8 cellular contexts compared by ENCODE assay signal in the genomic region with DNA sequence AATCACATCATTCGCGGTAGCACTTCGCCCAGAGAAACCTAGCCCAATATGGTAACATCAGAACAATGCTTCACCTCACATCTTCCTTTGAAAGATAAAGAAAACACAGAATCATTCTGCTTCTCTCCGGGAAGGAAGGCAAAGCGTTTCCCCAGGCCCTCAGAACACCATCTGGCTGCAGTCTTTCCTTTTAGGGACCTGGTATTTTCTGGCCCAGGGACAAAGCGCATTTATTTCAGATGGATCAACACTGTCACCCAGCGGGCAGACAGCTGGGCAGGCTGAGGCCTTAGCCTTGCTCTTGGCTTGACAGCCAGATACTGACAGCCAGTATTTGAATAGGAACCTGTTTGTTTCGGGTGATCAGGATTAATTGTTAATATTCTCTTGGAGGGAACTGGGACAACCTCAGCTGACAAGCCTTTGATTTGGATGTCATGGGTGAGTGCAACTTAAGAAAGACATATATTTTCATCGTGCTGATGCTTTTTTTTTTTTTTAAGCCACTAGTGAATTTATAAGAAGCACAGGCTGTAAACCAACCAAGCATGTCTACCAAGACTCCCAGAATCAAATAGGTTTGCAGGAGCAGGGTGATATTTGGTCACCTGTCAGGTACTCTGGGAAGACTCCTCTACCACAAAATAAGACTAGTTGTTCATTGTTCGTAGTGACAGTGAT.
DNase-seq lines count a peak whose midpoint lies in the region; ATAC-seq and TF ChIP-seq lines count a peak whose summit lies in the region.

No MANE protein-coding gene starts in this region.

- H3K4me1 ChIP-seq in H9 (ENCODE audit: insufficient read depth, low read length) = no peaks in the 10 kb centered on the region
- H3K4me1 ChIP-seq in testis = no peaks in the 10 kb centered on the region

- H2BK12ac ChIP-seq in H9 (ENCODE audit: insufficient read length, low read depth, low read length) = no peak overlapping the region

- H3K79me2 ChIP-seq in H9 (ENCODE audit: insufficient read depth, low read length) = no peaks in the 10 kb centered on the region

- no peak overlapping the region for H4K91ac ChIP-seq in H9 (ENCODE audit: insufficient read length, low read depth, low read length)

- H2BK15ac ChIP-seq in H9 (ENCODE audit: low read depth, low read length) = no peak overlapping the region

- no peak for TF ChIP-seq POLR2A in testis (IDR thresholded peaks at IDR 0.05)

- H3K9me3 ChIP-seq in H9 (ENCODE audit: control insufficient read depth, low read depth, low read length) = no peaks in the 10 kb centered on the region
- H3K9me3 ChIP-seq in testis = no peaks in the 10 kb centered on the region

- no peak overlapping the region for H3K4me2 ChIP-seq in H9 (ENCODE audit: insufficient read depth, insufficient read length, low read length)

- TF ChIP-seq CTCF in H9 (conservative IDR thresholded peaks at IDR 0.05) = peak; percentile 92
- peak; percentile 86 for TF ChIP-seq CTCF in coronary artery (IDR thresholded peaks at IDR 0.05)
- peak; percentile 62 to 68 (median 64) for TF ChIP-seq CTCF in testis (IDR thresholded peaks at IDR 0.05)
- no peak for TF ChIP-seq CTCF in activated CD8-positive, alpha-beta T cell treated with anti-CD3 and anti-CD28 coated beads for 36 hours (IDR thresholded peaks at IDR 0.05)

- H2BK5ac ChIP-seq in H9 (ENCODE audit: insufficient read length, low read length) = no peak overlapping the region

- no peak overlapping the region for H2AK5ac ChIP-seq in H9 (ENCODE audit: insufficient read length, low read length)

- POLR2A ChIA-PET in activated CD8-positive, alpha-beta T cell treated with anti-CD3 and anti-CD28 coated beads for 36 hours (lab: Charles Lee) = interaction anchor here (1.7 kb wide), 1 partner anchor 138 kb away, joined by 4 read pairs; a partner anchor contains a TSS

- H3K56ac ChIP-seq in H9 (ENCODE audit: insufficient read length, low read depth, low read length) = no peak overlapping the region

- H3K4me1 Mint-ChIP-seq in H9 = peaks cover 14 to 15% of the 10 kb centered on the region in 2 experiments
- H3K4me1 Mint-ChIP-seq in activated CD8-positive, alpha-beta T cell treated with anti-CD3 and anti-CD28 coated beads for 36 hours (ENCODE audit: low read depth) = peaks cover 4% of the 10 kb centered on the region

- H3K23ac ChIP-seq in H9 (ENCODE audit: insufficient read length, low read depth, low read length) = no peak overlapping the region

- H3K27me3 Mint-ChIP-seq in H9 (ENCODE audit: low read depth) = no peaks in the 10 kb centered on the region
- no peaks in the 10 kb centered on the region for H3K27me3 Mint-ChIP-seq in activated CD8-positive, alpha-beta T cell treated with anti-CD3 and anti-CD28 coated beads for 36 hours

- H3K27me3 ChIP-seq in H9 (ENCODE audit: insufficient read depth, low read length) (no peaks in the 10 kb centered on the region), layer of hippocampus (ENCODE audit: control insufficient read depth, insufficient read depth, low read length) (no peaks in the 10 kb centered on the region), testis (no peaks in the 10 kb centered on the region)

- intact Hi-C loops in testis (cut with DNase I; ENCODE audit: low total_unique reads) = no loop called here
- intact Hi-C loops in activated CD8-positive, alpha-beta T cell treated with anti-CD3 and anti-CD28 coated beads for 36 hours (cut with micrococcal nuclease) = no loop called here

- no peaks in the 10 kb centered on the region for H3K9me3 Mint-ChIP-seq in H9
- no peaks in the 10 kb centered on the region for H3K9me3 Mint-ChIP-seq in activated CD8-positive, alpha-beta T cell treated with anti-CD3 and anti-CD28 coated beads for 36 hours

- no peak overlapping the region for H2BK120ac ChIP-seq in H9 (ENCODE audit: low read depth, low read length, poor library complexity, severe bottlenecking)

- H3K36me3 ChIP-seq in testis (ENCODE audit: low read depth, missing control alignments) = no peaks in the 10 kb centered on the region

- peak overlapping the region; percentile 14 to 97 (median 91) for H3K27ac Mint-ChIP-seq in H9
- H3K27ac Mint-ChIP-seq in activated CD8-positive, alpha-beta T cell treated with anti-CD3 and anti-CD28 coated beads for 36 hours = no peak overlapping the region

- no peak overlapping the region for H4K8ac ChIP-seq in H9 (replicated peaks; ENCODE audit: insufficient read length, low read depth, low read length)

- no peaks in the 10 kb centered on the region for H4K20me1 ChIP-seq in H9 (ENCODE audit: control insufficient read depth, insufficient read depth, insufficient read length)

- no peaks in the 10 kb centered on the region for H3K23me2 ChIP-seq in H9 (ENCODE audit: insufficient read length, low read depth, low read length, poor library complexity, severe bottlenecking)

- no peak overlapping the region for H2AFZ ChIP-seq in H9 (ENCODE audit: low read length)

- no peak overlapping the region; a peak in 1 of 5 replicates for H3K4me3 Mint-ChIP-seq in H9
- no peak overlapping the region for H3K4me3 Mint-ChIP-seq in activated CD8-positive, alpha-beta T cell treated with anti-CD3 and anti-CD28 coated beads for 36 hours

- H3T11ph ChIP-seq in H9 (ENCODE audit: low read length) = no peak overlapping the region

- no peak for ATAC-seq in GM18502 (IDR thresholded peaks at IDR 0.05; ENCODE audit: poor library complexity, unreplicated experiment)
- ATAC-seq in activated CD8-positive, alpha-beta T cell treated with anti-CD3 and anti-CD28 coated beads for 36 hours = no peak

- H4K5ac ChIP-seq in H9 (ENCODE audit: insufficient read length, low read depth, low read length) = no peak overlapping the region

- no peaks in the 10 kb centered on the region for H3K36me3 Mint-ChIP-seq in H9 (ENCODE audit: insufficient read depth in 1 of 3, low read depth in 3 of 3)
- H3K36me3 Mint-ChIP-seq in activated CD8-positive, alpha-beta T cell treated with anti-CD3 and anti-CD28 coated beads for 36 hours (ENCODE audit: low read depth) = no peaks in the 10 kb centered on the region

- H3K27ac ChIP-seq in H9 (ENCODE audit: insufficient read length, low read depth, low read length) (peak overlapping the region; percentile 14), coronary artery (peak overlapping the region; percentile 55 to 79), layer of hippocampus (ENCODE audit: low read depth, low read length) (peak overlapping the region; percentile 35), testis (peak overlapping the region; percentile 1 to 41)

- H3K9ac ChIP-seq in H9 (ENCODE audit: extremely low read depth, insufficient read length, low read length) = no peak overlapping the region

- no peak overlapping the region for H2BK20ac ChIP-seq in H9 (ENCODE audit: low read depth, low read length, poor library complexity, severe bottlenecking)

- H3K4me3 ChIP-seq in coronary artery (peak overlapping the region; percentile 27), testis (no peak overlapping the region)

- H3K4ac ChIP-seq in H9 (ENCODE audit: low read depth, low read length) = no peak overlapping the region

- CTCF ChIA-PET in activated CD8-positive, alpha-beta T cell treated with anti-CD3 and anti-CD28 coated beads for 36 hours (lab: Charles Lee) = interaction anchor here (1.1 kb wide), 1 partner anchor 220 kb away, joined by 3 read pairs; no protein-coding TSS in a partner anchor

- no peak overlapping the region for H3K18ac ChIP-seq in H9 (ENCODE audit: insufficient read length, low read depth, low read length)

- no peaks in the 10 kb centered on the region for H3K79me1 ChIP-seq in H9 (ENCODE audit: insufficient read depth, low read depth, low read length, poor library complexity, severe bottlenecking)

- peak; percentile 91 for DNase-seq in H9
- DNase-seq in NCI-H774 (lab: John Stamatoyannopoulos, UW) = peak; percentile 84
- DNase-seq in coronary artery (ENCODE audit: low spot score) = peak; percentile 84
- DNase-seq in testis = peak; percentile 90
- no peak for DNase-seq in activated CD8-positive, alpha-beta T cell treated with anti-CD3 and anti-CD28 coated beads for 36 hours
- no peak for DNase-seq in stimulated activated CD4-positive, alpha-beta T cell treated with anti-CD3 and anti-CD28 coated beads, Interleukin-1b, Interleukin-23, amount 100 ng/mL, for 48 hours

- WGBS in H9 (ENCODE audit: extremely low coverage, insufficient read length, low lambda C conversion rate) = no CpG with 5 or more reads among the region's 10 CpGs
- WGBS in testis, 2 donors = 36 to 51% methylated on average over 10 of the region's 10 CpGs

- no peak overlapping the region for H3K14ac ChIP-seq in H9 (ENCODE audit: insufficient read depth, low read length)

Comparison
In these comparisons a context has a peak if more than half of its experiments do, and no peak if none do; other contexts are left out.
1. DNase-seq: peak in H9 (single experiment), NCI-H774 (single experiment), coronary artery (single experiment) and testis (single experiment); none in activated CD8-positive, alpha-beta T cell treated with anti-CD3 and anti-CD28 coated beads for 36 hours (single experiment) and stimulated activated CD4-positive, alpha-beta T cell treated with anti-CD3 and anti-CD28 coated beads, Interleukin-1b, Interleukin-23, amount 100 ng/mL, for 48 hours (single experiment).
2. H3K27ac ChIP-seq: peak in every context shown above with its lines; median percentile 67 in coronary artery; 35 in layer of hippocampus; 21 in testis; 14 in H9.